ENCODE assay signal across 28 cellular contexts in genomic region chr2:44979581-44979980, GRCh38. TPM values are rescaled to one million over a fixed set of nuclear protein-coding genes. Genes with fewer than 3 reads are reported as not detected.
"Had no signal": no experiment of that assay in that cellular context is flagged by ENCODE, and none has a peak within 500 bp of the region (broad histone marks: within the 10 kb centered on the region; RNA-seq: fewer than 3 reads in every experiment).

No MANE protein-coding gene starts in this region.

- DNase-seq: stimulated activated CD4-positive, alpha-beta T cell treated with anti-CD3 and anti-CD28 coated beads, Interleukin-2, amount 100 ng/mL, for 48 hours; stimulated activated CD4-positive, alpha-beta T cell treated with anti-CD3 and anti-CD28 coated beads, Interleukin-4, amount 100 ng/mL, for 1 hour; stimulated activated CD4-positive, alpha-beta T cell treated with anti-CD3 and anti-CD28 coated beads, Interleukin-4, amount 100 ng/mL, for 24 hours; stimulated activated CD4-positive, alpha-beta T cell treated with anti-CD3 and anti-CD28 coated beads, Interleukin-4, amount 100 ng/mL, for 4 hours; stimulated activated CD8-positive, alpha-beta memory T cell treated with anti-CD3 and anti-CD28 coated beads, Interleukin-4, amount 100 ng/mL, for 48 hours; stimulated activated naive B cell treated with anti-CD40 and anti-IgM and Interleukin-4, amounts not matched to agents 10 μg/mL and 1 μg/mL and 100 μg/mL, for 72 hours; stimulated activated naive CD4-positive, alpha-beta T cell; stimulated activated naive CD4-positive, alpha-beta T cell treated with Interleukin-2 at 50 U/mL for 16 hours; stimulated activated naive CD8-positive, alpha-beta T cell treated with anti-CD3 and anti-CD28 coated beads, Interleukin-15, amount 100 ng/mL, for 72 hours; stimulated activated naive CD8-positive, alpha-beta T cell treated with anti-CD3 and anti-CD28 coated beads, Interleukin-15, Interleukin-2, amounts not matched to agents 100 U/mL and 50 U/mL, for 24 hours; stomach; substantia nigra; testis; thyroid gland; tibial artery; transverse colon; trophoblast cell; upper lobe of left lung; upper lobe of right lung; uterus had no signal

- FAIRE-seq: urothelium cell line had no signal

- H3K9me3 ChIP-seq: stomach, suprapubic skin, testis, thoracic aorta, thyroid gland, tibial artery, tibial nerve, transverse colon, upper lobe of left lung, upper lobe of right lung, uterus, vagina had no signal

- H3K27ac ChIP-seq: stomach, suprapubic skin, testis, thoracic aorta, thyroid gland, tibial artery, tibial nerve, transverse colon, upper lobe of left lung, upper lobe of right lung, uterus, vagina had no signal

- H3K27me3 ChIP-seq: testis, thyroid gland, upper lobe of left lung, uterus, vagina had no signal

- H3K36me3 ChIP-seq: stomach, suprapubic skin, thoracic aorta, thyroid gland, tibial artery, tibial nerve, transverse colon, upper lobe of left lung, upper lobe of right lung, uterus, vagina had no signal

- H3K4me3 ChIP-seq: stomach, suprapubic skin, testis, thoracic aorta, thyroid gland, tibial artery, tibial nerve, transverse colon, upper lobe of left lung, upper lobe of right lung, uterus, vagina had no signal

RNA-seq across cellular contexts. Expression of gene SIX2, which starts 29.7 kb away (rescaled TPM):
- total RNA-seq: upper lobe of right lung had no signal

RNA-seq across cellular contexts. Expression of gene SIX3, which starts 38.1 kb away (rescaled TPM):
- total RNA-seq: stomach, subcutaneous adipose tissue, thyroid gland, transverse colon, upper lobe of left lung, upper lobe of right lung, ureter, urinary bladder, uterus, vagina had no signal
